In the genomic region with DNA sequence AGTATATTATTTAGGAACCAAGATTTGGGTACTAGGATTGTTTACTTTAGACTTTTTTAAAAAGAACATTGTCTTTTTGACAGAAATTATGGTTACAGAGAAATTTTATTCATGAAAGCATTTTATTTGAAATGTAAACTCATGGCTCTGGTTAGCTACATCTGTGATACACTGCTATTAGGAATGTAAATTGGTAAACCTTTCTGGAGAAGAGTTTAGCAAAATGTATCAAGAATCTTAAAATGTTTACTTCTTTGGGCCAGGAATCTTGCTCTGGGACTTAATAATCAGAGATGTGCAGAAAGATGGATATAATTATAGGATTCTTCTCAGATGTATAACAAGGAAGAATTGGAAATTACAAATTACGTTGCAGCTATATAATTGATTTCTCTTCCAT, we compare ENCODE assay signal across 23 cellular contexts.
"Had no signal": no experiment of that assay in that cellular context is flagged by ENCODE, and none has a peak within 500 bp of the region (broad histone marks: within the 10 kb centered on the region; RNA-seq: fewer than 3 reads in every experiment).

No MANE protein-coding gene starts in this region.

- H3K36me3 ChIP-seq: ovary had no signal

- H3K27me3 Mint-ChIP-seq: stimulated activated naive B cell treated with anti-CD40 and anti-IgM and Interleukin-4, amounts not matched to agents 10 μg/mL and 1 μg/mL and 100 μg/mL, for 72 hours had no signal

- H3K36me3 Mint-ChIP-seq: natural killer cell had no signal

- ATAC-seq: heart right ventricle; left cardiac atrium; left lung; lower lobe of right lung; natural killer cell; sciatic nerve; stimulated activated naive B cell treated with anti-CD40 and anti-IgM and Interleukin-4, amounts not matched to agents 10 μg/mL and 1 μg/mL and 100 μg/mL, for 72 hours had no signal

- DNase-seq: dermis blood vessel endothelial cell; effector memory CD4-positive, alpha-beta T cell; esophagus squamous epithelium; foreskin fibroblast; glutamatergic neuron; heart right ventricle; hippocampal formation; left cardiac atrium; left lung; lower lobe of right lung; natural killer cell; occipital lobe; ovary; spleen; stimulated activated CD4-positive, alpha-beta T cell treated with anti-CD3 and anti-CD28 coated beads, Interleukin-2, amount 100 ng/mL, for 48 hours; stimulated activated naive B cell treated with anti-CD40 and anti-IgM and Interleukin-4, amounts not matched to agents 10 μg/mL and 1 μg/mL and 100 μg/mL, for 72 hours; trophoblast cell had no signal

- H3K27me3 ChIP-seq: esophagus squamous epithelium, heart right ventricle, left lung, ovary, spleen, suprapubic skin, vagina had no signal

- H3K9me3 Mint-ChIP-seq: natural killer cell; stimulated activated naive B cell treated with anti-CD40 and anti-IgM and Interleukin-4, amounts not matched to agents 10 μg/mL and 1 μg/mL and 100 μg/mL, for 72 hours; stimulated activated naive CD8-positive, alpha-beta T cell treated with anti-CD3 and anti-CD28 coated beads, Interleukin-15, Interleukin-2, amounts not matched to agents 100 ng/mL and 50 ng/mL, for 24 hours had no signal

- H3K9me3 ChIP-seq: esophagus squamous epithelium, heart right ventricle, left lung, lower lobe of right lung, ovary, spleen, suprapubic skin, vagina had no signal

- H3K4me1 ChIP-seq: lower lobe of right lung, spleen had no signal

- H3K4me3 ChIP-seq: coronary artery, esophagus squamous epithelium, heart right ventricle, left lung, lower lobe of right lung, ovary, skin epidermis, spleen, suprapubic skin, vagina had no signal

- H3K4me1 Mint-ChIP-seq: natural killer cell had no signal

- H3K4me3 Mint-ChIP-seq: natural killer cell; stimulated activated naive B cell treated with anti-CD40 and anti-IgM and Interleukin-4, amounts not matched to agents 10 μg/mL and 1 μg/mL and 100 μg/mL, for 72 hours; stimulated activated naive CD8-positive, alpha-beta T cell treated with anti-CD3 and anti-CD28 coated beads, Interleukin-15, Interleukin-2, amounts not matched to agents 100 ng/mL and 50 ng/mL, for 24 hours had no signal

- H3K27ac ChIP-seq: esophagus squamous epithelium, left lung, lower lobe of right lung, ovary, skin epidermis, spleen, suprapubic skin, vagina had no signal

- H3K27ac Mint-ChIP-seq: natural killer cell; stimulated activated naive B cell treated with anti-CD40 and anti-IgM and Interleukin-4, amounts not matched to agents 10 μg/mL and 1 μg/mL and 100 μg/mL, for 72 hours; stimulated activated naive CD8-positive, alpha-beta T cell treated with anti-CD3 and anti-CD28 coated beads, Interleukin-15, Interleukin-2, amounts not matched to agents 100 ng/mL and 50 ng/mL, for 24 hours had no signal
